Comparison of ENCODE assay signal across 9 cellular contexts in the genomic region with DNA sequence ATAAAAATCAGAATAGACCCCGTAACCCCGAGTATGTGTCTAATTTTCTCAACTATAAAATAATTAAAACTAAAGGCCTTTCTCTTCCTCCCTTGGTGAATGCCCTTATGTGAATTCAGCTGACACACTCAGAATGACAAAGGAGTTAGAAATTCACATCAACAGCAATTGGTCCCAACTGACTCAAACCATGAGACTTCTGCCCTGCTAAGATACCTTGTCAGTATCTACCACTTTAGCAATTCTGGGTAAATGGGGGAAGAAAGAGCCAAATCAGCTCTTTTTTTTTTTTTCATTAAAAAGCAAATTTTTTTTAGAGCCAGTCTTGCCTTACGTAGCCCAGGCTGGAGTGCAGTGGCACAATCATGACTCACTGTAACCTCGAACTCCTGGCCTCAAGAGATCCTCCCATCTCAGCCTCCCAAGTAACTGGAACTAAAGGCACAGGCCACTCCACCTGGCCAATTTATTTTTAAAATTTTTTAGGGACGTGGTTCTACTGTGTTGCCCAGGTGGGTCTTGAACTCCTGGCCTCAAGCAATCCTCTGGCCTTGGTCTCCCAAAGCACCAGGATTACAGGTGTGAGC. TPM values are rescaled to one million over a fixed set of nuclear protein-coding genes. Genes with fewer than 3 reads are reported as not detected.
A peak's percentile ranks its signal among the peaks of the same experiment; 100 is the strongest.
DNase-seq lines count a peak whose midpoint lies in the region; ATAC-seq and TF ChIP-seq lines count a peak whose summit lies in the region.
"Had no signal": no experiment of that assay in that cellular context is flagged by ENCODE, and none has a peak within 500 bp of the region (broad histone marks: within the 10 kb centered on the region; RNA-seq: fewer than 3 reads in every experiment).

No MANE protein-coding gene starts in this region.

- no TSS peak for BruUV-seq in mammary epithelial cell (replicated peaks; lab: Mats Ljungman, UMichigan)

- H2AFZ ChIP-seq in ACC112 (ENCODE audit: low read length, unreplicated experiment) (no peak overlapping the region), mammary epithelial cell (ENCODE audit: low read depth, low read length) (no peak overlapping the region), Karpas-422 (ENCODE audit: low read length) (no peak overlapping the region)

- no peaks in the 10 kb centered on the region for H3K27me3 Mint-ChIP-seq in IgD-negative memory B cell
- H3K27me3 Mint-ChIP-seq in naive thymus-derived CD4-positive, alpha-beta T cell: peaks cover 0 to 9% (median 0%) of the 10 kb centered on the region in 5 donors

- intact Hi-C loops in mammary epithelial cell (cut with micrococcal nuclease): no loop called here
- intact Hi-C loops in naive thymus-derived CD4-positive, alpha-beta T cell (cut with micrococcal nuclease): loop anchor here (1.0 to 10.0 kb wide), 9 partner anchors 89 to 1011 kb away; partner anchors contain the start of genes MTCL1 (in 2 of the 2), ANKRD12 (in 1 of the 2), NAPG (in 1 of the 2) and NDUFV2 (in 1 of the 2)

- H3K36me3 Mint-ChIP-seq in IgD-negative memory B cell: peaks cover under 1% of the 10 kb centered on the region
- H3K36me3 Mint-ChIP-seq in naive thymus-derived CD4-positive, alpha-beta T cell: peaks cover 3 to 7% (median 6%) of the 10 kb centered on the region in 5 donors

- H3K4me3 Mint-ChIP-seq in IgD-negative memory B cell: peak overlapping the region in 2 of 4 donors; percentile 79 to 95
- H3K4me3 Mint-ChIP-seq in naive thymus-derived CD4-positive, alpha-beta T cell: peak overlapping the region in 9 of 10 donors; percentile 17 to 90 (median 83)

- H3K27ac Mint-ChIP-seq in IgD-negative memory B cell: peak overlapping the region in 2 of 3 donors; percentile 95 to 96
- peak overlapping the region in 2 of 9 donors; percentile 68 to 85 for H3K27ac Mint-ChIP-seq in naive thymus-derived CD4-positive, alpha-beta T cell

- H3K27ac ChIP-seq in ACC112 (ENCODE audit: low read depth, low read length): peak overlapping the region; percentile 91
- H3K27ac ChIP-seq in mammary epithelial cell (ENCODE audit: insufficient read depth, low read depth, low read length): peak overlapping the region; percentile 91
- no peak overlapping the region for H3K27ac ChIP-seq in naive thymus-derived CD4-positive, alpha-beta T cell (ENCODE audit: low read depth, low read length)
- no peak overlapping the region for H3K27ac ChIP-seq in Karpas-422 (ENCODE audit: low read length)

- no peaks in the 10 kb centered on the region for H3K9me2 ChIP-seq in Karpas-422 (replicated peaks; ENCODE audit: insufficient read depth, low read length)

- CTCF ChIA-PET in mammary epithelial cell (lab: Charles Lee; ENCODE audit: low non-redundant PET): interaction anchor here (0.6 kb wide), 2 partner anchors 41 to 42 kb away, joined by 3 read pairs; no protein-coding TSS in a partner anchor
- CTCF ChIA-PET in naive thymus-derived CD4-positive, alpha-beta T cell (lab: Charles Lee): interaction anchor here (1.1 kb wide), 1 partner anchor 19 kb away, joined by 4 read pairs; no protein-coding TSS in a partner anchor

- H3K9ac ChIP-seq in mammary epithelial cell (ENCODE audit: insufficient read depth, low read length): no peak overlapping the region
- no peak overlapping the region for H3K9ac ChIP-seq in Karpas-422 (ENCODE audit: low read length)

- in situ Hi-C loops in mammary epithelial cell (cut with MboI; ENCODE audit: low sequenced_read_pairs in 2 of 2): loop anchor here in 1 of 2 donors (5.0 kb wide), 1 partner anchor 41 kb away; no protein-coding TSS in a partner anchor

- H3K36me3 ChIP-seq in ACC112 (ENCODE audit: insufficient read depth, low read length): peaks cover 3% of the 10 kb centered on the region; the same call in 1 of the 2 replicates
- H3K36me3 ChIP-seq in mammary epithelial cell (ENCODE audit: insufficient read depth, low read length): peaks cover 5% of the 10 kb centered on the region
- no peaks in the 10 kb centered on the region for H3K36me3 ChIP-seq in naive thymus-derived CD4-positive, alpha-beta T cell (ENCODE audit: control insufficient read depth in 2 of 3, insufficient read depth in 3 of 3, low read length in 3 of 3)
- peaks cover 5% of the 10 kb centered on the region; the same call in 1 of the 2 replicates for H3K36me3 ChIP-seq in Karpas-422 (ENCODE audit: insufficient read depth, low read length)

- H3K4me1 ChIP-seq in ACC112 (ENCODE audit: control insufficient read depth, insufficient read depth, low read length, unreplicated experiment) (peaks cover 48% of the 10 kb centered on the region), mammary epithelial cell (ENCODE audit: insufficient read depth, low read length) (peaks cover 38% of the 10 kb centered on the region), Karpas-422 (ENCODE audit: low read length) (peaks cover 22% of the 10 kb centered on the region)
- H3K4me1 ChIP-seq in naive thymus-derived CD4-positive, alpha-beta T cell (ENCODE audit: control insufficient read depth in 2 of 2, insufficient read depth in 2 of 2, low read length in 2 of 2): peaks cover 12 to 17% of the 10 kb centered on the region in 2 donors

- WGBS in mammary epithelial cell (ENCODE audit: low coverage, missing lambda C conversion rate): 95% methylated on average over 4 of the region's 5 CpGs

- POLR2A ChIA-PET in naive thymus-derived CD4-positive, alpha-beta T cell (lab: Charles Lee): no interaction called here

- peaks cover 47% of the 10 kb centered on the region for H3K79me2 ChIP-seq in ACC112 (ENCODE audit: control insufficient read depth, insufficient read depth, low read length, unreplicated experiment)
- peaks cover 43% of the 10 kb centered on the region for H3K79me2 ChIP-seq in mammary epithelial cell (ENCODE audit: insufficient read depth, low read length)
- H3K79me2 ChIP-seq in Karpas-422 (ENCODE audit: low read length): peaks cover 28% of the 10 kb centered on the region

- H4K20me1 ChIP-seq in mammary epithelial cell (ENCODE audit: insufficient read depth, low read length) (peaks cover under 1% of the 10 kb centered on the region), Karpas-422 (ENCODE audit: insufficient read depth, low read depth, low read length) (peaks cover 4% of the 10 kb centered on the region; the same call in 1 of the 2 replicates)

- DNase-seq in mammary epithelial cell: peak; percentile 56
- no peak for DNase-seq in naive thymus-derived CD4-positive, alpha-beta T cell
- no peak for DNase-seq in NCI-H510A treated with DMSO at 0.1 percent for 48 hours (lab: John Stamatoyannopoulos, UW)
- DNase-seq in Karpas-422: no peak
- DNase-seq in SW 1271 (lab: John Stamatoyannopoulos, UW): no peak
- DNase-seq: cerebellar nuclear complex had no signal

- H3K27me3 ChIP-seq in ACC112 (ENCODE audit: insufficient read depth, low read length) (no peaks in the 10 kb centered on the region), mammary epithelial cell (ENCODE audit: insufficient read depth, low read length) (no peaks in the 10 kb centered on the region), Karpas-422 (ENCODE audit: low read length) (no peaks in the 10 kb centered on the region)
- no peaks in the 10 kb centered on the region for H3K27me3 ChIP-seq in naive thymus-derived CD4-positive, alpha-beta T cell (ENCODE audit: control insufficient read depth in 2 of 2, insufficient read depth in 2 of 2, low read length in 2 of 2)

- no peaks in the 10 kb centered on the region for H3K9me3 ChIP-seq in mammary epithelial cell (replicated peaks; ENCODE audit: insufficient read depth, low read length)
- H3K9me3 ChIP-seq in naive thymus-derived CD4-positive, alpha-beta T cell (ENCODE audit: control insufficient read depth in 2 of 3, low read length in 3 of 3): no peaks in the 10 kb centered on the region
- H3K9me3 ChIP-seq in Karpas-422 (ENCODE audit: low read length): no peaks in the 10 kb centered on the region

- dilution Hi-C loops in mammary epithelial cell (cut with HindIII; ENCODE audit: low sequenced_read_pairs): loop anchor here (5.0 kb wide), 1 partner anchor 46 kb away; no protein-coding TSS in a partner anchor

- H3K9me3 Mint-ChIP-seq in IgD-negative memory B cell: no peaks in the 10 kb centered on the region
- peaks cover 0 to 2% (median 0%) of the 10 kb centered on the region in 11 donors for H3K9me3 Mint-ChIP-seq in naive thymus-derived CD4-positive, alpha-beta T cell

- no peak for ATAC-seq in naive thymus-derived CD4-positive, alpha-beta T cell
- ATAC-seq in HG03175 (IDR thresholded peaks at IDR 0.05; ENCODE audit: unreplicated experiment): no peak

- H3K4me2 ChIP-seq in mammary epithelial cell (ENCODE audit: insufficient read depth, low read depth, low read length) (peak overlapping the region; percentile 77), Karpas-422 (ENCODE audit: low read depth, low read length, poor library complexity, severe bottlenecking) (no peak overlapping the region)

- no peak for TF ChIP-seq CTCF in mammary epithelial cell (conservative IDR thresholded peaks at IDR 0.05 in 1 of 2, IDR thresholded peaks at IDR 0.05 in 1 of 2; ENCODE audit: extremely low read depth in 1 of 2, insufficient read depth in 1 of 2, low read depth in 1 of 2, low read length in 2 of 2)

- H3K4me1 Mint-ChIP-seq in IgD-negative memory B cell: peaks cover 17 to 27% (median 24%) of the 10 kb centered on the region in 3 donors
- H3K4me1 Mint-ChIP-seq in naive thymus-derived CD4-positive, alpha-beta T cell: peaks cover 19 to 44% (median 31%) of the 10 kb centered on the region in 7 donors

- H3K4me3 ChIP-seq in ACC112 (ENCODE audit: low read depth, low read length): peak overlapping the region; percentile 82
- no peak overlapping the region for H3K4me3 ChIP-seq in mammary epithelial cell (replicated peaks in 1 of 3; ENCODE audit: insufficient read depth in 1 of 3, low read depth in 2 of 3, low read length in 3 of 3)
- H3K4me3 ChIP-seq in naive thymus-derived CD4-positive, alpha-beta T cell (ENCODE audit: low read length): no peak overlapping the region
- H3K4me3 ChIP-seq in Karpas-422 (ENCODE audit: low read length): no peak overlapping the region

RNA-seq across cellular contexts. Expression of gene PPP4R1, which starts 1.7 kb away (rescaled TPM):
- polyA plus RNA-seq in IgD-negative memory B cell (12.6 TPM), mammary epithelial cell (133 TPM)
- total RNA-seq in mammary epithelial cell: 100 to 1,000 TPM in 1 of 2 donors, 10 to 100 TPM in 1; 89.7 to 163 TPM
- 117 TPM for polyA minus RNA-seq in mammary epithelial cell
- 10 to 100 TPM; 33.0 to 54.6 (median 38.2) TPM for total RNA-seq in naive thymus-derived CD4-positive, alpha-beta T cell
- polyA plus RNA-seq in naive thymus-derived CD4-positive, alpha-beta T cell: 1 to 10 TPM; 5.5 to 6.4 TPM
- 28.7 and 52.7 TPM in 2 replicates for total RNA-seq in Karpas-422 (2014; rRNA removed; shearing (Covaris generic); ENCODE audit: low replicate concordance)

Comparison
In these comparisons a context has a peak if more than half of its experiments do, and no peak if none do; other contexts are left out.
1. H3K27ac ChIP-seq: peak in ACC112 (single experiment) and mammary epithelial cell (single experiment); none in naive thymus-derived CD4-positive, alpha-beta T cell (single experiment) and Karpas-422 (single experiment).